1 cellular context compared by ENCODE assay signal in genomic region chr14:61254803-61255526, GRCh38.
TF ChIP-seq lines count a peak whose summit lies in the region.

No MANE protein-coding gene starts in this region.

TF ChIP-seq in H1, 55 proteins besides CTCF, POLR2A, EP300 and RAD21:
- TF ChIP-seq TEAD4 (IDR thresholded peaks at IDR 0.05; ENCODE audit: low read depth, low read length) (no peak; the same call in 1 of the 2 replicates), SIN3A (conservative IDR thresholded peaks at IDR 0.05 in 1 of 2, IDR thresholded peaks at IDR 0.05 in 1 of 2; ENCODE audit: low read depth in 1 of 2, low read length in 2 of 2) (no peak), MAFK (IDR thresholded peaks at IDR 0.05; ENCODE audit: low read depth, low read length) (no peak), CBX8 (IDR thresholded peaks at IDR 0.05; ENCODE audit: borderline replicate concordance, low read depth, low read length) (no peak), ATF2 (IDR thresholded peaks at IDR 0.05; ENCODE audit: low read length) (no peak), CREB1 (IDR thresholded peaks at IDR 0.05) (no peak), SIRT6 (IDR thresholded peaks at IDR 0.05; ENCODE audit: low read length) (no peak), HDAC2 (IDR thresholded peaks at IDR 0.05; ENCODE audit: borderline replicate concordance in 1 of 2, low read depth in 2 of 2, low read length in 2 of 2) (0 out of 4 replicates have a peak, but pooled peaks have one; percentile 20 to 56), TCF12 (IDR thresholded peaks at IDR 0.05; ENCODE audit: low read depth, low read length) (peak; percentile 75; the same call in 1 of the 2 replicates), ASH2L (IDR thresholded peaks at IDR 0.05; ENCODE audit: low read length) (no peak), KDM1A (IDR thresholded peaks at IDR 0.05; ENCODE audit: borderline replicate concordance, low read length) (no peak), CTBP2 (IDR thresholded peaks at IDR 0.05; ENCODE audit: borderline replicate concordance, insufficient read depth, insufficient read length, low read length) (no peak), CHD7 (IDR thresholded peaks at IDR 0.05; ENCODE audit: insufficient replicate concordance, low read length) (peak; percentile 36), SP2 (IDR thresholded peaks at IDR 0.05; ENCODE audit: low read length) (no peak), GTF2F1 (IDR thresholded peaks at IDR 0.05; ENCODE audit: borderline replicate concordance, low read depth, low read length) (no peak), TBP (IDR thresholded peaks at IDR 0.05; ENCODE audit: low read depth, low read length) (no peak), E2F6 (IDR thresholded peaks at IDR 0.05) (no peak), HDAC6 (IDR thresholded peaks at IDR 0.05; ENCODE audit: low read depth, low read length) (no peak), MAX (IDR thresholded peaks at IDR 0.05) (no peak), PHF8 (conservative IDR thresholded peaks at IDR 0.05; ENCODE audit: low read depth, low read length) (no peak), NANOG (IDR thresholded peaks at IDR 0.05; ENCODE audit: insufficient read depth, low read depth, low read length, poor library complexity, severe bottlenecking) (peak; percentile 50)
